Comparison of ENCODE assay signal across 9 cellular contexts in the genomic region with DNA sequence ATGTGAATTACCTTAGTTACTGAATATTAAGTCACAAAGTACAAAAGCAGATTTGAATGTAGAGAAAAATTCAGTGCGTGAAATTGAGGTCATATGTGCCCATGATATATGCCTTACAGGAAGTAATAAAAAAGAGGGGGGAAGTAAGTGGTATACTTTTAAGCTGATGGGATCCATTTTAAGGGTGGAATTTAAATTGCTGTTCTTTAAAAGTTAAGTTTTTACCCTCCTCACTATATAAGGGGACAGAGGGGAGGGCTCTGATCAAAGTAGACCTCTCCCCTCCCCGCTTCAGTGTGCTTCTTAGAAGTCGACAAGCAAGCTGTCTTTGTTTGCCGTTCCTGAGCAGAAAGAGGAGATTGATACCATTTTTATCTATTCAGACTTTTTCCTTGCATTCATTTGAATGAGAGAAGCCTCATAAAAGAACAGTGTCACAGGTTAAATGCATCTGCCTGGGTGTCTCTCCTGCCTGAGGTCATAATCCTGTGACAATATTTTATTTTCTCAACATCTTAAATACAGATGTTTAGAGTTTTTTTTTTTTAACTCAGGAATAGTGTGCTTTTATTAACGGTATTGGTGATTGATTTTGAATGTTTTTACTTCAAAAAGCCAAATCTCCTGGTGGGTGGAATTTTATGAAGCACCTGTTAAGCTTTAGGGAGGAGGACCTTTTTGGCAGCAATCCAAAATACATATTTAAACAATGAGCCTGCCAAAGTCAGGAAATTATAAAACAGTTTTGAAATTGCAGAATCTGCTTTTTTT.
DNase-seq lines count a peak whose midpoint lies in the region; ATAC-seq and TF ChIP-seq lines count a peak whose summit lies in the region.
"Had no signal": no experiment of that assay in that cellular context is flagged by ENCODE, and none has a peak within 500 bp of the region (broad histone marks: within the 10 kb centered on the region; RNA-seq: fewer than 3 reads in every experiment).

No MANE protein-coding gene starts in this region.

- intact Hi-C loops in activated CD4-positive, alpha-beta T cell treated with anti-CD3 and anti-CD28 coated beads for 36 hours (cut with DNase I, micrococcal nuclease): no loop called here

- H3K4me3 Mint-ChIP-seq in activated CD4-positive, alpha-beta T cell treated with anti-CD3 and anti-CD28 coated beads for 36 hours: peak overlapping the region; percentile 54
- H3K4me3 Mint-ChIP-seq in activated naive CD8-positive, alpha-beta T cell: peak overlapping the region; percentile 75
- H3K4me3 Mint-ChIP-seq in neural crest cell: peak overlapping the region; percentile 56

- H3K36me3 Mint-ChIP-seq in activated CD4-positive, alpha-beta T cell treated with anti-CD3 and anti-CD28 coated beads for 36 hours (ENCODE audit: low read depth): peaks cover 17% of the 10 kb centered on the region
- peaks cover 6% of the 10 kb centered on the region for H3K36me3 Mint-ChIP-seq in activated naive CD8-positive, alpha-beta T cell
- H3K36me3 Mint-ChIP-seq in neural crest cell (ENCODE audit: low read depth): peaks cover 12% of the 10 kb centered on the region

- no peak for TF ChIP-seq CTCF in neural crest cell (conservative IDR thresholded peaks at IDR 0.05)

- H3K9me3 Mint-ChIP-seq in activated CD4-positive, alpha-beta T cell treated with anti-CD3 and anti-CD28 coated beads for 36 hours (ENCODE audit: low read depth): peaks cover 3% of the 10 kb centered on the region
- no peaks in the 10 kb centered on the region for H3K9me3 Mint-ChIP-seq in activated naive CD8-positive, alpha-beta T cell (ENCODE audit: low read depth)
- peaks cover 5% of the 10 kb centered on the region for H3K9me3 Mint-ChIP-seq in neural crest cell

- H3K27me3 Mint-ChIP-seq in activated CD4-positive, alpha-beta T cell treated with anti-CD3 and anti-CD28 coated beads for 36 hours: no peaks in the 10 kb centered on the region
- no peaks in the 10 kb centered on the region for H3K27me3 Mint-ChIP-seq in activated naive CD8-positive, alpha-beta T cell
- no peaks in the 10 kb centered on the region for H3K27me3 Mint-ChIP-seq in neural crest cell (ENCODE audit: low read depth)

- POLR2A ChIA-PET in activated CD4-positive, alpha-beta T cell treated with anti-CD3 and anti-CD28 coated beads for 36 hours (lab: Charles Lee): interaction anchor here (0.6 kb wide), 1 partner anchor 1721 kb away, joined by 4 read pairs; the partner anchor contains the start of gene DNAJC9

- H3K4me1 Mint-ChIP-seq in activated CD4-positive, alpha-beta T cell treated with anti-CD3 and anti-CD28 coated beads for 36 hours: peaks cover 38% of the 10 kb centered on the region
- H3K4me1 Mint-ChIP-seq in activated naive CD8-positive, alpha-beta T cell (ENCODE audit: low read depth): peaks cover 59% of the 10 kb centered on the region
- H3K4me1 Mint-ChIP-seq in neural crest cell: peaks cover 38% of the 10 kb centered on the region

- no peak for DNase-seq in activated CD4-positive, alpha-beta T cell treated with anti-CD3 and anti-CD28 coated beads for 36 hours
- DNase-seq in activated CD4-positive, alpha-beta T cell treated with anti-CD3 and anti-CD28 coated beads for 4 hours: no peak
- DNase-seq in NCI-H1930 (lab: John Stamatoyannopoulos, UW) (peak; percentile 28 to 72), neural crest cell (ENCODE audit: low read depth, low spot score) (no peak), NCI-H128 (lab: John Stamatoyannopoulos, UW; ENCODE audit: unreplicated experiment) (no peak)
- DNase-seq: T-helper 1 cell had no signal

- CTCF ChIA-PET in activated CD4-positive, alpha-beta T cell treated with anti-CD3 and anti-CD28 coated beads for 36 hours (lab: Charles Lee): interaction anchor here (0.6 to 2.4 kb wide), 7 partner anchors 8 to 103 kb away, joined by 3 to 10 read pairs (median 3); no protein-coding TSS in a partner anchor

- peak; percentile 36 for ATAC-seq in activated CD4-positive, alpha-beta T cell treated with anti-CD3 and anti-CD28 coated beads for 36 hours
- no peak for ATAC-seq in HG02798 (IDR thresholded peaks at IDR 0.05; ENCODE audit: poor library complexity, unreplicated experiment)
- ATAC-seq in GM19395 (IDR thresholded peaks at IDR 0.05; ENCODE audit: unreplicated experiment): no peak

- peak overlapping the region; percentile 80 for H3K27ac Mint-ChIP-seq in activated CD4-positive, alpha-beta T cell treated with anti-CD3 and anti-CD28 coated beads for 36 hours
- H3K27ac Mint-ChIP-seq in activated naive CD8-positive, alpha-beta T cell: peak overlapping the region; percentile 96
- peak overlapping the region; percentile 85 for H3K27ac Mint-ChIP-seq in neural crest cell (ENCODE audit: unreplicated experiment)

Comparison
In these comparisons a context has a peak if more than half of its experiments do, and no peak if none do; other contexts are left out.
1. DNase-seq: peak in NCI-H1930 (2 of 2); none in activated CD4-positive, alpha-beta T cell treated with anti-CD3 and anti-CD28 coated beads for 36 hours (single experiment), activated CD4-positive, alpha-beta T cell treated with anti-CD3 and anti-CD28 coated beads for 4 hours (0 of 2), neural crest cell (single experiment) and NCI-H128 (single experiment).
2. Peak in every context shown above with its lines, with median percentiles within 50 percentile points of each other: H3K27ac Mint-ChIP-seq and H3K4me3 Mint-ChIP-seq.